In genomic region chr9:27193886-27194285, GRCh38 we compare ENCODE assay signal across 23 cellular contexts.
A peak's percentile ranks its signal among the peaks of the same experiment; 100 is the strongest.
DNase-seq lines count a peak whose midpoint lies in the region; ATAC-seq and TF ChIP-seq lines count a peak whose summit lies in the region.
"Had no signal": no experiment of that assay in that cellular context is flagged by ENCODE, and none has a peak within 500 bp of the region (broad histone marks: within the 10 kb centered on the region; RNA-seq: fewer than 3 reads in every experiment).

No MANE protein-coding gene starts in this region.

- no peak overlapping the region for H2BK120ac ChIP-seq in mesenchymal stem cell (ENCODE audit: low read depth, low read length)

- H3K79me2 ChIP-seq in Karpas-422 (ENCODE audit: low read length) = no peaks in the 10 kb centered on the region

- H3K27me3 ChIP-seq in breast epithelium (no peaks in the 10 kb centered on the region), ascending aorta (no peaks in the 10 kb centered on the region), mesenchymal stem cell (ENCODE audit: control insufficient read depth in 1 of 2, insufficient read depth in 1 of 2, low read length in 2 of 2) (no peaks in the 10 kb centered on the region), Karpas-422 (ENCODE audit: low read length) (no peaks in the 10 kb centered on the region)
- H3K27me3 ChIP-seq in naive thymus-derived CD4-positive, alpha-beta T cell (ENCODE audit: control insufficient read depth in 2 of 2, insufficient read depth in 2 of 2, low read length in 2 of 2) = no peaks in the 10 kb centered on the region
- H3K27me3 ChIP-seq: cardiac muscle cell had no signal

- WGBS in mesenchymal stem cell = 18% methylated on average over 1 of the region's 1 CpG

- no peak overlapping the region for H3K23ac ChIP-seq in mesenchymal stem cell (ENCODE audit: low read length in 2 of 2)

- H3K27ac Mint-ChIP-seq in MCF 10A (ENCODE audit: low read depth, unreplicated experiment) = peak overlapping the region; percentile 84
- no peak overlapping the region for H3K27ac Mint-ChIP-seq in stimulated activated memory B cell treated with anti-CD40 and anti-IgM and Interleukin-4, amounts not matched to agents 10 μg/mL and 1 μg/mL and 100 μg/mL, for 72 hours
- H3K27ac Mint-ChIP-seq in naive thymus-derived CD4-positive, alpha-beta T cell = no peak overlapping the region
- H3K27ac Mint-ChIP-seq: CD14-positive monocyte, IgD-negative memory B cell had no signal

- peak overlapping the region; percentile 14 to 84 for H3K18ac ChIP-seq in mesenchymal stem cell (ENCODE audit: low read depth in 1 of 2, low read length in 2 of 2)

- H3K4me3 Mint-ChIP-seq in MCF 10A (ENCODE audit: unreplicated experiment) = no peak overlapping the region
- no peak overlapping the region for H3K4me3 Mint-ChIP-seq in stimulated activated memory B cell treated with anti-CD40 and anti-IgM and Interleukin-4, amounts not matched to agents 10 μg/mL and 1 μg/mL and 100 μg/mL, for 72 hours
- H3K4me3 Mint-ChIP-seq in naive thymus-derived CD4-positive, alpha-beta T cell = no peak overlapping the region
- H3K4me3 Mint-ChIP-seq: CD14-positive monocyte, IgD-negative memory B cell, neural crest cell had no signal

- TF ChIP-seq CTCF in MCF 10A (IDR thresholded peaks at IDR 0.05; ENCODE audit: unreplicated experiment) = no peak
- TF ChIP-seq CTCF in breast epithelium (IDR thresholded peaks at IDR 0.05) = no peak
- no peak for TF ChIP-seq CTCF in ascending aorta (IDR thresholded peaks at IDR 0.05)

- H2AK5ac ChIP-seq in mesenchymal stem cell (ENCODE audit: low read length, severe bottlenecking) = no peak overlapping the region

- peaks cover 36% of the 10 kb centered on the region for H3K4me1 Mint-ChIP-seq in MCF 10A (ENCODE audit: insufficient read depth, unreplicated experiment)
- no peaks in the 10 kb centered on the region for H3K4me1 Mint-ChIP-seq in stimulated activated memory B cell treated with anti-CD40 and anti-IgM and Interleukin-4, amounts not matched to agents 10 μg/mL and 1 μg/mL and 100 μg/mL, for 72 hours
- H3K4me1 Mint-ChIP-seq in naive thymus-derived CD4-positive, alpha-beta T cell = no peaks in the 10 kb centered on the region
- H3K4me1 Mint-ChIP-seq: IgD-negative memory B cell, neural crest cell had no signal

- no peak for TF ChIP-seq POLR2A in breast epithelium (IDR thresholded peaks at IDR 0.05)

- H2BK15ac ChIP-seq in mesenchymal stem cell (ENCODE audit: low read depth, poor library complexity, severe bottlenecking) = no peak overlapping the region

- H3K9me2 ChIP-seq in Karpas-422 (replicated peaks; ENCODE audit: insufficient read depth, low read length) = no peaks in the 10 kb centered on the region

- peak; percentile 34 for DNase-seq in MCF 10A (ENCODE audit: unreplicated experiment)
- DNase-seq in breast epithelium (ENCODE audit: low spot score in 2 of 2) = no peak
- no peak for DNase-seq in ascending aorta (ENCODE audit: low spot score in 2 of 2)
- peak; percentile 75 for DNase-seq in mesenchymal stem cell
- DNase-seq in SHP77 treated with DMSO at 0.1 percent for 48 hours (lab: John Stamatoyannopoulos, UW) = no peak
- DNase-seq in naive thymus-derived CD4-positive, alpha-beta T cell = no peak
- DNase-seq in Karpas-422 = no peak
- DNase-seq: activated CD4-positive, alpha-beta T cell treated with anti-CD3 and anti-CD28 coated beads, Interleukin-2, amount 50 U/mL, for 1 hour; activated CD8-positive, alpha-beta memory T cell treated with anti-CD3 and anti-CD28 coated beads, Interleukin-2, amount 50 U/mL, for 4 hours; activated effector memory CD4-positive, alpha-beta T cell treated with Interleukin-2 at 50 U/mL for 16 hours; GF-D8; midbrain; NCI-H1694 treated with DMSO at 0.1 percent for 48 hours; OCI-M1; SHP77 had no signal

- H3K9me3 ChIP-seq in breast epithelium (no peaks in the 10 kb centered on the region), ascending aorta (no peaks in the 10 kb centered on the region), mesenchymal stem cell (ENCODE audit: control insufficient read depth, low read length) (no peaks in the 10 kb centered on the region), Karpas-422 (ENCODE audit: low read length) (no peaks in the 10 kb centered on the region)
- H3K9me3 ChIP-seq in naive thymus-derived CD4-positive, alpha-beta T cell (ENCODE audit: control insufficient read depth in 2 of 3, low read length in 3 of 3) = no peaks in the 10 kb centered on the region
- H3K9me3 ChIP-seq: prostate gland had no signal

- no peaks in the 10 kb centered on the region for H3K4me1 ChIP-seq in breast epithelium
- H3K4me1 ChIP-seq in ascending aorta = peaks cover 0 to 9% of the 10 kb centered on the region in 2 donors
- H3K4me1 ChIP-seq in mesenchymal stem cell (ENCODE audit: control insufficient read depth, insufficient read depth, low read depth, low read length) = no peaks in the 10 kb centered on the region
- H3K4me1 ChIP-seq in naive thymus-derived CD4-positive, alpha-beta T cell (ENCODE audit: control insufficient read depth in 2 of 2, insufficient read depth in 2 of 2, low read length in 2 of 2) = no peaks in the 10 kb centered on the region
- H3K4me1 ChIP-seq in Karpas-422 (ENCODE audit: low read length) = peaks cover 4% of the 10 kb centered on the region; the same call in 1 of the 2 replicates
- H3K4me1 ChIP-seq: prostate gland had no signal

- H2BK5ac ChIP-seq in mesenchymal stem cell (ENCODE audit: low read depth, low read length, poor library complexity, severe bottlenecking) = no peak overlapping the region

- H2AFZ ChIP-seq in mesenchymal stem cell (ENCODE audit: low read depth, low read length) (no peak overlapping the region), Karpas-422 (ENCODE audit: low read length) (no peak overlapping the region)

- CTCF ChIA-PET in MCF 10A (lab: Yijun Ruan, JAX) = interaction anchor here (0.6 to 1.3 kb wide), 6 partner anchors 8 to 177 kb away, joined by 3 to 6 read pairs (median 3); no protein-coding TSS in a partner anchor
- CTCF ChIA-PET in naive thymus-derived CD4-positive, alpha-beta T cell (lab: Charles Lee) = no interaction called here

- H3K36me3 ChIP-seq in breast epithelium (no peaks in the 10 kb centered on the region), ascending aorta (no peaks in the 10 kb centered on the region), mesenchymal stem cell (ENCODE audit: control insufficient read depth in 1 of 2, insufficient read depth in 2 of 2, low read depth in 1 of 2, low read length in 2 of 2) (no peaks in the 10 kb centered on the region), Karpas-422 (ENCODE audit: insufficient read depth, low read length) (no peaks in the 10 kb centered on the region)
- H3K36me3 ChIP-seq in naive thymus-derived CD4-positive, alpha-beta T cell (ENCODE audit: control insufficient read depth in 2 of 3, insufficient read depth in 3 of 3, low read length in 3 of 3) = no peaks in the 10 kb centered on the region
- H3K36me3 ChIP-seq: cardiac muscle cell, prostate gland had no signal

- no peak overlapping the region for H3K4me2 ChIP-seq in mesenchymal stem cell (ENCODE audit: low read length, poor library complexity, severe bottlenecking)
- H3K4me2 ChIP-seq in Karpas-422 (ENCODE audit: low read depth, low read length, poor library complexity, severe bottlenecking) = no peak overlapping the region

- intact Hi-C loops in MCF 10A (cut with micrococcal nuclease) (no loop called here), breast epithelium (cut with DNase I; ENCODE audit: low total_unique reads) (no loop called here), ascending aorta (cut with DNase I) (loop anchor here (5.0 to 10.0 kb wide), 5 partner anchors 37 to 331 kb away; partner anchors contain the start of genes IFNK, MOB3B and PLAA)
- intact Hi-C loops in naive thymus-derived CD4-positive, alpha-beta T cell (cut with micrococcal nuclease) = loop anchor here in 1 of 2 donors (10.0 kb wide), 1 partner anchor 1129 kb away; no protein-coding TSS in a partner anchor

- peak overlapping the region in 1 of 2 experiments; percentile 82 for H3K4ac ChIP-seq in mesenchymal stem cell (ENCODE audit: low read depth in 1 of 2, low read length in 2 of 2)

- H3K14ac ChIP-seq in mesenchymal stem cell (ENCODE audit: low read length in 2 of 2) = no peak overlapping the region

- no peak overlapping the region for H4K91ac ChIP-seq in mesenchymal stem cell (ENCODE audit: low read length)

- H3K9ac ChIP-seq in mesenchymal stem cell (ENCODE audit: low read length) = no peak overlapping the region
- no peak overlapping the region for H3K9ac ChIP-seq in Karpas-422 (ENCODE audit: low read length)

- H3K27ac ChIP-seq in breast epithelium (no peak overlapping the region), ascending aorta (peak overlapping the region; percentile 8 to 14), mesenchymal stem cell (ENCODE audit: low read length, poor library complexity, severe bottlenecking) (no peak overlapping the region), Karpas-422 (ENCODE audit: low read length) (no peak overlapping the region)
- no peak overlapping the region for H3K27ac ChIP-seq in naive thymus-derived CD4-positive, alpha-beta T cell (ENCODE audit: low read depth, low read length)
- H3K27ac ChIP-seq: cardiac muscle cell, HL-60, prostate gland, VCaP had no signal

- no peaks in the 10 kb centered on the region for H3K79me1 ChIP-seq in mesenchymal stem cell (replicated peaks; ENCODE audit: low read length, poor library complexity, severe bottlenecking)

- H4K20me1 ChIP-seq in Karpas-422 (ENCODE audit: insufficient read depth, low read depth, low read length) = no peaks in the 10 kb centered on the region

- peak overlapping the region; percentile 12 for H4K8ac ChIP-seq in mesenchymal stem cell (ENCODE audit: low read length)

- peak overlapping the region; percentile 67 to 72 for H2BK12ac ChIP-seq in mesenchymal stem cell (ENCODE audit: low read length in 2 of 2)

- POLR2A ChIA-PET in MCF 10A (lab: Yijun Ruan, JAX) = interaction anchor here (0.6 to 1.6 kb wide), 4 partner anchors 10 to 64 kb away, joined by 3 to 6 read pairs (median 4); no protein-coding TSS in a partner anchor
- POLR2A ChIA-PET in naive thymus-derived CD4-positive, alpha-beta T cell (lab: Charles Lee) = no interaction called here

- ATAC-seq in stimulated activated memory B cell treated with anti-CD40 and anti-IgM and Interleukin-4, amounts not matched to agents 10 μg/mL and 1 μg/mL and 100 μg/mL, for 72 hours = no peak
- ATAC-seq in naive thymus-derived CD4-positive, alpha-beta T cell = no peak

- TSS peak; percentile 80 for BruUV-seq in MCF 10A (replicated peaks; lab: Mats Ljungman, UMichigan)

- H3K4me3 ChIP-seq in breast epithelium (no peak overlapping the region), ascending aorta (no peak overlapping the region), mesenchymal stem cell (ENCODE audit: insufficient read depth in 1 of 2, low read depth in 1 of 2, low read length in 2 of 2) (no peak overlapping the region), Karpas-422 (ENCODE audit: low read length) (no peak overlapping the region)
- no peak overlapping the region for H3K4me3 ChIP-seq in naive thymus-derived CD4-positive, alpha-beta T cell (ENCODE audit: low read length)
- H3K4me3 ChIP-seq: cardiac muscle cell, prostate gland had no signal

- H3K36me3 Mint-ChIP-seq in MCF 10A (ENCODE audit: insufficient read depth, unreplicated experiment) = peaks cover 10% of the 10 kb centered on the region
- no peaks in the 10 kb centered on the region for H3K36me3 Mint-ChIP-seq in stimulated activated memory B cell treated with anti-CD40 and anti-IgM and Interleukin-4, amounts not matched to agents 10 μg/mL and 1 μg/mL and 100 μg/mL, for 72 hours
- no peaks in the 10 kb centered on the region for H3K36me3 Mint-ChIP-seq in naive thymus-derived CD4-positive, alpha-beta T cell
- H3K36me3 Mint-ChIP-seq: CD14-positive monocyte, IgD-negative memory B cell had no signal

- no peaks in the 10 kb centered on the region for H3K27me3 Mint-ChIP-seq in MCF 10A (ENCODE audit: insufficient read depth, unreplicated experiment)
- no peaks in the 10 kb centered on the region for H3K27me3 Mint-ChIP-seq in stimulated activated memory B cell treated with anti-CD40 and anti-IgM and Interleukin-4, amounts not matched to agents 10 μg/mL and 1 μg/mL and 100 μg/mL, for 72 hours
- peaks cover 0 to 13% (median 0%) of the 10 kb centered on the region in 5 donors for H3K27me3 Mint-ChIP-seq in naive thymus-derived CD4-positive, alpha-beta T cell
- H3K27me3 Mint-ChIP-seq: IgD-negative memory B cell had no signal

- no peaks in the 10 kb centered on the region for H3K9me3 Mint-ChIP-seq in MCF 10A (ENCODE audit: unreplicated experiment)
- no peaks in the 10 kb centered on the region for H3K9me3 Mint-ChIP-seq in stimulated activated memory B cell treated with anti-CD40 and anti-IgM and Interleukin-4, amounts not matched to agents 10 μg/mL and 1 μg/mL and 100 μg/mL, for 72 hours
- H3K9me3 Mint-ChIP-seq in naive thymus-derived CD4-positive, alpha-beta T cell = peaks cover 0 to 1% (median 0%) of the 10 kb centered on the region in 11 donors
- H3K9me3 Mint-ChIP-seq: neural crest cell had no signal

Comparison
In these comparisons a context has a peak if more than half of its experiments do, and no peak if none do; other contexts are left out.
1. DNase-seq: peak in MCF 10A (single experiment) and mesenchymal stem cell (single experiment); none in breast epithelium (0 of 2), ascending aorta (0 of 2), SHP77 treated with DMSO at 0.1 percent for 48 hours (single experiment), naive thymus-derived CD4-positive, alpha-beta T cell (0 of 9) and Karpas-422 (single experiment).
2. H3K27ac ChIP-seq: peak in ascending aorta (2 of 2); none in breast epithelium (0 of 2), mesenchymal stem cell (single experiment), naive thymus-derived CD4-positive, alpha-beta T cell (single experiment) and Karpas-422 (single experiment).